Comparison of ENCODE assay signal across 30 cellular contexts in the genomic region with DNA sequence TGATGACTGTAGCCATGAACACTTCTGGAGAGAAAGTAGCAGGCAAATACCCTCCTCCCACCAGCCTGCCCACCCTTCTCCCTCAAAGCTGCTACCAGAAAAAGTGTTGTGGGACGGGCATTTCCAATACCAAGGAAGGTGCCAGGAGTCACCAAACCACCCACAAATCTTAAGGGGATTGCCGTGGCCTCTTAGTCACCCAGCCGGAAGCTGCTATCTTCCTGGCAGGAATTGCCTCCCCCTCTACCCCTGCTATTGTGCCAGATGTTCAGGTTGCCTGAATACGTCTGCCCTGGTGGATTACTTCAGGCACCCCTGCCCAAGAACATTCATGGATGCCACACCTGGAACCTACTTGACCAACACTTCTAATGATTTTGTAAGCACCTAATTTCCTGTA.
"Had no signal": no experiment of that assay in that cellular context is flagged by ENCODE, and none has a peak within 500 bp of the region (broad histone marks: within the 10 kb centered on the region; RNA-seq: fewer than 3 reads in every experiment).

No MANE protein-coding gene starts in this region.

- H3K36me3 ChIP-seq: gastrocnemius medialis, left lung, lower lobe of right lung, pancreas, right atrium auricular region, suprapubic skin, tibial artery, upper lobe of right lung had no signal

- H3K27ac ChIP-seq: epithelial cell of prostate, gastrocnemius medialis, left lung, lower lobe of right lung, pancreas, psoas muscle, right atrium auricular region, suprapubic skin, upper lobe of right lung had no signal

- H3K4me1 ChIP-seq: gastrocnemius medialis, left lung, lower lobe of right lung had no signal

- ATAC-seq: activated CD8-positive, alpha-beta T cell treated with anti-CD3 and anti-CD28 coated beads for 36 hours; activated T-cell treated with anti-CD3 and anti-CD28 coated beads, Interleukin-2, amount 50 U/mL, for 4 hours; activated T-helper 17 cell treated with anti-CD3 and anti-CD28 coated beads, Interleukin-2, amount 50 U/mL, for 72 hours; gastrocnemius medialis; left lung; lower lobe of right lung; pancreas; psoas muscle; WTC11 had no signal

- H3K27me3 ChIP-seq: gastrocnemius medialis, left lung, pancreas, right atrium auricular region, suprapubic skin, tibial artery, upper lobe of right lung had no signal

- H3K4me3 Mint-ChIP-seq: activated CD4-positive, alpha-beta T cell treated with anti-CD3 and anti-CD28 coated beads, Interleukin-2, amount 10 ng/mL, durations not matched to agents 7 days and 5 days; activated CD8-positive, alpha-beta T cell treated with anti-CD3 and anti-CD28 coated beads for 36 hours; activated T-cell treated with anti-CD3 and anti-CD28 coated beads, Interleukin-2, amount 50 U/mL, for 4 hours; activated T-helper 17 cell treated with anti-CD3 and anti-CD28 coated beads, Interleukin-2, amount 50 U/mL, for 72 hours; endodermal cell; naive B cell; nephron progenitor cell; T-helper 1 cell treated with Interleukin-12 subunit alpha and Interleukin-12 subunit beta and Interleukin-4 antibody, amounts not matched to agents 30 μg/mL and 1 μg/mL, for 36 hours; WTC11 had no signal

- H3K9me3 Mint-ChIP-seq: activated CD4-positive, alpha-beta T cell treated with anti-CD3 and anti-CD28 coated beads, Interleukin-2, amount 10 ng/mL, durations not matched to agents 7 days and 5 days; activated CD8-positive, alpha-beta T cell treated with anti-CD3 and anti-CD28 coated beads for 36 hours; activated T-cell treated with anti-CD3 and anti-CD28 coated beads, Interleukin-2, amount 50 U/mL, for 4 hours; activated T-helper 17 cell treated with anti-CD3 and anti-CD28 coated beads, Interleukin-2, amount 50 U/mL, for 72 hours; endodermal cell; naive B cell; nephron progenitor cell; T-helper 1 cell treated with Interleukin-12 subunit alpha and Interleukin-12 subunit beta and Interleukin-4 antibody, amounts not matched to agents 30 μg/mL and 1 μg/mL, for 36 hours had no signal

- H3K27me3 Mint-ChIP-seq: activated T-helper 17 cell treated with anti-CD3 and anti-CD28 coated beads, Interleukin-2, amount 50 U/mL, for 72 hours had no signal

- H3K27ac Mint-ChIP-seq: activated CD4-positive, alpha-beta T cell treated with anti-CD3 and anti-CD28 coated beads, Interleukin-2, amount 10 ng/mL, durations not matched to agents 7 days and 5 days; activated CD8-positive, alpha-beta T cell treated with anti-CD3 and anti-CD28 coated beads for 36 hours; activated T-helper 17 cell treated with anti-CD3 and anti-CD28 coated beads, Interleukin-2, amount 50 U/mL, for 72 hours; endodermal cell; naive B cell; nephron progenitor cell; T-helper 1 cell treated with Interleukin-12 subunit alpha and Interleukin-12 subunit beta and Interleukin-4 antibody, amounts not matched to agents 30 μg/mL and 1 μg/mL, for 36 hours; WTC11 had no signal

- H3K36me3 Mint-ChIP-seq: naive B cell, WTC11 had no signal

- H3K4me3 ChIP-seq: gastrocnemius medialis, left lung, lower lobe of right lung, pancreas, psoas muscle, right atrium auricular region, suprapubic skin, tibial artery, upper lobe of right lung had no signal

- DNase-seq: activated CD4-positive, alpha-beta T cell treated with anti-CD3 and anti-CD28 coated beads for 1 hour; activated CD4-positive, alpha-beta T cell treated with anti-CD3 and anti-CD28 coated beads, Interleukin-2, amount 10 ng/mL, durations not matched to agents 7 days and 5 days; activated CD8-positive, alpha-beta T cell treated with anti-CD3 and anti-CD28 coated beads for 36 hours; activated gamma-delta T cell treated with Interleukin-2 at 50 U/mL for 16 hours; activated naive CD4-positive, alpha-beta T cell treated with anti-CD3 and anti-CD28 coated beads, Interleukin-2, amount 50 U/mL, for 16 hours; activated T-cell treated with anti-CD3 and anti-CD28 coated beads, Interleukin-2, amount 50 U/mL, for 4 hours; amniotic stem cell; central memory CD4-positive, alpha-beta T cell; endodermal cell; gastrocnemius medialis; glutamatergic neuron; left lung; lower lobe of right lung; naive B cell; nephron progenitor cell; nucleus accumbens; pancreas; psoas muscle; stimulated activated CD4-positive, alpha-beta T cell treated with anti-CD3 and anti-CD28 coated beads, Interleukin-15, amount 100 ng/mL, for 24 hours; stimulated activated CD4-positive, alpha-beta T cell treated with anti-CD3 and anti-CD28 coated beads, Interleukin-2, amount 100 ng/mL, for 24 hours; stimulated activated naive CD4-positive, alpha-beta T cell; T1000; tibial artery; upper lobe of right lung had no signal

- H3K9me3 ChIP-seq: gastrocnemius medialis, left lung, lower lobe of right lung, pancreas, psoas muscle, right atrium auricular region, suprapubic skin, tibial artery, upper lobe of right lung had no signal

- H3K4me1 Mint-ChIP-seq: activated CD4-positive, alpha-beta T cell treated with anti-CD3 and anti-CD28 coated beads, Interleukin-2, amount 10 ng/mL, durations not matched to agents 7 days and 5 days; activated T-helper 17 cell treated with anti-CD3 and anti-CD28 coated beads, Interleukin-2, amount 50 U/mL, for 72 hours; naive B cell had no signal
